In the genomic region with DNA sequence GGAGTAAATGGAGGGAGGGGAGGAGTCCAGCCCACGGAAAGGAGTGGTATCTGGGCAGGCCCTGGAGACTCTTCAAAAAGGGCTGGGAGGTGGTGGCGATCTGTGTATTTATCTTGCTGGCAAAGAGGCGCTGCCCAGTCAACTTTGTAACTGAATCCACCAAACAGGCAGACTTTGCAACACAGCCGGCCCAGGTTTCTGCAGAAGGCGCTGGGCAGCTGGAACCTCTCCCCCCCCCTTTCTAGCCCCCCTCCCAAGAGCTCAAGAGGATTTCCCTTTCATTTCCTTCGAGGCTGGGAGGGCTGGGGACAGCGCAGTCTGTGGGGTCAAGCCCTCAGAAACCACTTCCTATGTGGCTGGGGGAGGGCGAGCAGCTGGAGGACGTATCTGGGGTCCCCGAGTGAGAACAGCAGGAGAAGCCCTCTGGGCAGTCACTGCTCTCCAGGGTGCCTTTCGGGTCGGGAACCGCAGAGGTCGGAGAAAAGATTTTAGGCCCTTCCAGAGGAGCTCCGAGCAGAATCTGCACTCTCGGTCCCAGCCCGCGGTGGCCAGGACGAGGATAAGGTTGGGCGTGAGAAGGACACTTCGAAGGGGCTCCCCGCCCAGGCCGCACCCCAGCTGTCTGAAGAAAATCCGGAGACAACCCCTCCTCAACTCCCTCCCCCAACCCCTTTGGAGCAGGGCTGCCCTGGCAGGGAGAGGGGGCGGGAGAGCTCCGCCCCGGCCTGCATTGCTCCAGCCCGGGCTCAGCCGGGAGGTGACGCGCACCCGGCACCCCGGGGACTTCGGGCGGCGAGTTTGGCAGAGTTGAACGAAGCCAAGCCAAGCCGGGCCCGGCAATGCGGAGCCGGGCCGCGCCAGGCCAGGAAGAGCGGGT, we compare ENCODE assay signal across 8 cellular contexts. TPM values are rescaled to one million over a fixed set of nuclear protein-coding genes. Genes with fewer than 3 reads are reported as not detected.
DNase-seq lines count a peak whose midpoint lies in the region; ATAC-seq, FAIRE-seq and TF ChIP-seq lines count a peak whose summit lies in the region.
"Had no signal": no experiment of that assay in that cellular context is flagged by ENCODE, and none has a peak within 500 bp of the region (broad histone marks: within the 10 kb centered on the region; RNA-seq: fewer than 3 reads in every experiment).

No MANE protein-coding gene starts in this region.

- peak overlapping the region; percentile 44 for H2AFZ ChIP-seq in endothelial cell of umbilical vein (ENCODE audit: low read depth, low read length)

- H3K27me3 ChIP-seq in endothelial cell of umbilical vein (ENCODE audit: control insufficient read depth in 2 of 2, insufficient read depth in 2 of 2, low read length in 2 of 2), result no peaks in the 10 kb centered on the region

- dilution Hi-C loops in endothelial cell of umbilical vein (cut with MboI; ENCODE audit: extremely low pct_ligation_motif_present, low sequenced_read_pairs), result no loop called here

- H3K27ac ChIP-seq in endothelial cell of umbilical vein (ENCODE audit: insufficient read depth, low read depth, low read length), result no peak overlapping the region

- H3K4me1 Mint-ChIP-seq in stimulated activated naive CD8-positive, alpha-beta T cell treated with anti-CD3 and anti-CD28 coated beads, Interleukin-15, amount 100 ng/mL, for 72 hours, result peaks cover 30% of the 10 kb centered on the region

- CTCF ChIA-PET in endothelial cell of umbilical vein (lab: Charles Lee), result interaction anchor here (0.8 to 2.7 kb wide), 5 partner anchors 9 to 70 kb away, joined by 3 to 20 read pairs (median 5); no protein-coding TSS in a partner anchor

- intact Hi-C loops in endothelial cell of umbilical vein (cut with micrococcal nuclease) (loop anchor here (1.0 kb wide), 2 partner anchors 41 to 45 kb away; no protein-coding TSS in a partner anchor), mucosa of descending colon (cut with DNase I, micrococcal nuclease) (loop anchor here in 1 of 2 donors (5.0 kb wide), 1 partner anchor 42 kb away; no protein-coding TSS in a partner anchor)

- H3K9ac ChIP-seq in endothelial cell of umbilical vein (replicated peaks; ENCODE audit: extremely low read depth, insufficient read depth, low read length), result no peak overlapping the region

- peak; percentile 3 for ATAC-seq in GM18499 (IDR thresholded peaks at IDR 0.05; ENCODE audit: insufficient read depth, unreplicated experiment)
- ATAC-seq in HG02759 (IDR thresholded peaks at IDR 0.05; ENCODE audit: unreplicated experiment), result peak; percentile 26
- peak; percentile 36 for ATAC-seq in mucosa of descending colon
- peak; percentile 44 for ATAC-seq in stimulated activated naive CD8-positive, alpha-beta T cell treated with anti-CD3 and anti-CD28 coated beads, Interleukin-15, amount 100 ng/mL, for 72 hours

- BruUV-seq in endothelial cell of umbilical vein (replicated peaks; lab: Mats Ljungman, UMichigan), result TSS peak; percentile 14

- H3K9me1 ChIP-seq in endothelial cell of umbilical vein (replicated peaks; ENCODE audit: control insufficient read depth, extremely low read depth, insufficient read depth, low read length), result no peaks in the 10 kb centered on the region

- peaks cover 50% of the 10 kb centered on the region for H3K27me3 Mint-ChIP-seq in stimulated activated naive CD8-positive, alpha-beta T cell treated with anti-CD3 and anti-CD28 coated beads, Interleukin-15, amount 100 ng/mL, for 72 hours

- H3K4me3 ChIP-seq in endothelial cell of umbilical vein (replicated peaks in 1 of 3; ENCODE audit: insufficient read depth in 1 of 3, low read depth in 1 of 3, low read length in 3 of 3) (peak overlapping the region; percentile 9 to 64 (median 33)), mucosa of descending colon (peak overlapping the region; percentile 38)

- H3K4me3 Mint-ChIP-seq in stimulated activated naive CD8-positive, alpha-beta T cell treated with anti-CD3 and anti-CD28 coated beads, Interleukin-15, amount 100 ng/mL, for 72 hours, result peak overlapping the region; percentile 82 to 88

- H3K9me3 ChIP-seq in endothelial cell of umbilical vein (replicated peaks; ENCODE audit: control insufficient read depth, insufficient read depth, low read length) (no peaks in the 10 kb centered on the region), mucosa of descending colon (no peaks in the 10 kb centered on the region)

- no peaks in the 10 kb centered on the region for H3K79me2 ChIP-seq in endothelial cell of umbilical vein (ENCODE audit: control insufficient read depth, insufficient read depth, low read length)

- TF ChIP-seq CTCF in endothelial cell of umbilical vein (IDR thresholded peaks at IDR 0.05; ENCODE audit: extremely low read depth in 1 of 2, insufficient read depth in 1 of 2, low read depth in 1 of 2, low read length in 2 of 2), result no peak
- no peak for TF ChIP-seq CTCF in mucosa of descending colon (IDR thresholded peaks at IDR 0.05)

- H4K20me1 ChIP-seq in endothelial cell of umbilical vein (replicated peaks; ENCODE audit: control insufficient read depth, extremely low read depth, insufficient read depth, low read length), result no peaks in the 10 kb centered on the region

- peak; percentile 60 for FAIRE-seq in endothelial cell of umbilical vein (lab: Jason Lieb, UNC)
- FAIRE-seq: islet of Langerhans had no signal

- H3K27ac Mint-ChIP-seq in stimulated activated naive CD8-positive, alpha-beta T cell treated with anti-CD3 and anti-CD28 coated beads, Interleukin-15, amount 100 ng/mL, for 72 hours, result peak overlapping the region in 1 of 2 donors; percentile 93

- H3K4me1 ChIP-seq in endothelial cell of umbilical vein (ENCODE audit: control insufficient read depth, extremely low read depth, insufficient read depth, low read length) (peaks cover 19% of the 10 kb centered on the region), mucosa of descending colon (ENCODE audit: low read depth) (peaks cover 16% of the 10 kb centered on the region)

- peak overlapping the region; percentile 25 for H3K4me2 ChIP-seq in endothelial cell of umbilical vein (ENCODE audit: insufficient read depth, low read length)

- H3K36me3 ChIP-seq in endothelial cell of umbilical vein (ENCODE audit: control insufficient read depth in 2 of 2, extremely low read depth in 1 of 2, insufficient read depth in 2 of 2, low read length in 2 of 2), result no peaks in the 10 kb centered on the region
- no peaks in the 10 kb centered on the region for H3K36me3 ChIP-seq in mucosa of descending colon (ENCODE audit: low read depth)

- POLR2A ChIA-PET in endothelial cell of umbilical vein (lab: Charles Lee), result interaction anchor here (0.6 kb wide), 1 partner anchor 23 kb away, joined by 9 read pairs; no protein-coding TSS in a partner anchor

- H3K9me3 Mint-ChIP-seq in stimulated activated naive CD8-positive, alpha-beta T cell treated with anti-CD3 and anti-CD28 coated beads, Interleukin-15, amount 100 ng/mL, for 72 hours, result no peaks in the 10 kb centered on the region

- no peak for TF ChIP-seq POLR2A in endothelial cell of umbilical vein (IDR thresholded peaks at IDR 0.05; ENCODE audit: low read depth, low read length)

- DNase-seq in NCI-H2196 treated with DMSO at 0.1 percent for 48 hours (lab: John Stamatoyannopoulos, UW; ENCODE audit: unreplicated experiment) (peak; percentile 52), endothelial cell of umbilical vein (ENCODE audit: low read depth, low spot score) (peak; percentile 33), mucosa of descending colon (peak; percentile 48 to 77 (median 74))
- peak; percentile 78 for DNase-seq in activated CD8-positive, alpha-beta memory T cell treated with anti-CD3 and anti-CD28 coated beads for 24 hours
- peak; percentile 48 to 61 for DNase-seq in stimulated activated naive CD8-positive, alpha-beta T cell treated with anti-CD3 and anti-CD28 coated beads, Interleukin-15, amount 100 ng/mL, for 72 hours

TF ChIP-seq in endothelial cell of umbilical vein, 7 proteins besides CTCF, POLR2A, EP300 and RAD21:
- TF ChIP-seq, protein P1, sequence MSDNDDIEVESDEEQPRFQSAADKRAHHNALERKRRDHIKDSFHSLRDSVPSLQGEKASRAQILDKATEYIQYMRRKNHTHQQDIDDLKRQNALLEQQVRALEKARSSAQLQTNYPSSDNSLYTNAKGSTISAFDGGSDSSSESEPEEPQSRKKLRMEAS (IDR thresholded peaks at IDR 0.05; ENCODE audit: insufficient read depth, insufficient read length), result no peak
- TF ChIP-seq POLR2AphosphoS5 (IDR thresholded peaks at IDR 0.05; ENCODE audit: insufficient read depth, low read depth, low read length), result no peak

RNA-seq across cellular contexts. Expression of a gene that starts 0.9 kb away (rescaled TPM):
- 5.7 and 8.4 TPM in 2 replicates for total RNA-seq in endothelial cell of umbilical vein
- polyA plus RNA-seq in endothelial cell of umbilical vein, result 4.7 and 5.2 TPM in 2 replicates
- 4.5 and 4.6 TPM in 2 replicates for polyA plus RNA-seq in endothelial cell of umbilical vein (2011; cell fraction: cytosol; rRNA removed)
- 2.9 and 3.2 TPM in 2 replicates for polyA plus RNA-seq in endothelial cell of umbilical vein (2011; cell fraction: nucleus; rRNA removed)
- polyA plus RNA-seq in endothelial cell of umbilical vein (2012), result 3.6 and 6.8 TPM in 2 replicates
- polyA minus RNA-seq in endothelial cell of umbilical vein, result 6.0 and 6.3 TPM in 2 replicates
- 2.6 TPM for polyA minus RNA-seq in endothelial cell of umbilical vein (2011; cell fraction: cytosol; rRNA and poly(A)+ RNA removed)
- 1.9 and 2.9 TPM in 2 replicates for polyA minus RNA-seq in endothelial cell of umbilical vein (2011; cell fraction: nucleus; rRNA and poly(A)+ RNA removed)
- total RNA-seq in mucosa of descending colon, result 100 to 1,000 TPM in 1 of 3 donors, 10 to 100 TPM in 1, 1 to 10 TPM in 1; 5.6 to 125 (median 22.8) TPM
